In the genomic region with DNA sequence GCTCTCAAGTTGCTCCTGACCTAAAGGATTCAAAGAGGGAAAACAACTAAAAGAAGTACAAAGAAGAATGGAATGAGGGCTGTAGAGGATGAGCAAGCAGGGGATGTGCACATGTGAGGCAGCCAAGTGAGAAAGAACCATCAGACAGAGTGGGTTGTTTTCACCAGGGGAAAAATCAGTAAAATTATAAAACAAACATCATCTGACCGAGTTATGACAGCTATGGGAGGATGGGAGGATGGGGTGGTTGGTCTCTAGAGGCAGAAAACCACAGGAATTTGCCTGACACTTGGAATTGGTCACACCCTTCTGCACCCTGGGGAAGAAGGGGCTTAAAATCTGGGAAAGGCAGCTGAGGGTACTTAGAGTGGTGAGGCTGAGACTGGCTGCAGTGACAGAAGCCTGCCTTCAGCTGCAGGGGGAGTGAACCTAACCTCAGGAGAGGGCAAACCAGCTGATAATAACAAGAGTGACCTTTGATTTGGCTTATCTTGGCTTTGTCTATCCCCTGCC, we compare ENCODE assay signal across 16 cellular contexts. TPM values are rescaled to one million over a fixed set of nuclear protein-coding genes. Genes with fewer than 3 reads are reported as not detected.
DNase-seq lines count a peak whose midpoint lies in the region; ATAC-seq, FAIRE-seq and TF ChIP-seq lines count a peak whose summit lies in the region.
"Had no signal": no experiment of that assay in that cellular context is flagged by ENCODE, and none has a peak within 500 bp of the region (broad histone marks: within the 10 kb centered on the region; RNA-seq: fewer than 3 reads in every experiment).

No MANE protein-coding gene starts in this region.

- H3K4me1 ChIP-seq in keratinocyte (ENCODE audit: control insufficient read depth, extremely low read depth, insufficient read depth, low read length), result peaks cover 15% of the 10 kb centered on the region

- no peak for ATAC-seq in activated T-cell treated with anti-CD3 and anti-CD28 coated beads, Interleukin-2, amount 50 U/mL, for 4 hours

- no peak for TF ChIP-seq POLR2A in erythroblast (IDR thresholded peaks at IDR 0.05; ENCODE audit: low read length)

- CTCF ChIA-PET in AG04449 (lab: Yijun Ruan, JAX), result interaction anchor here (1.5 to 2.3 kb wide), 3 partner anchors 10 to 49 kb away, joined by 4 to 14 read pairs (median 4); a partner anchor contains a TSS

- H3K9me3 ChIP-seq in keratinocyte (ENCODE audit: control insufficient read depth, low read depth, low read length), result no peaks in the 10 kb centered on the region

- H3K9me3 Mint-ChIP-seq in activated T-cell treated with anti-CD3 and anti-CD28 coated beads, Interleukin-2, amount 50 U/mL, for 4 hours, result no peaks in the 10 kb centered on the region
- H3K9me3 Mint-ChIP-seq: central memory CD8-positive, alpha-beta T cell; T-helper 1 cell treated with Interleukin-12 subunit alpha and Interleukin-12 subunit beta and Interleukin-4 antibody, amounts not matched to agents 30 μg/mL and 1 μg/mL, for 36 hours had no signal

- no peaks in the 10 kb centered on the region for H3K36me3 ChIP-seq in keratinocyte (ENCODE audit: control insufficient read depth in 2 of 2, extremely low read depth in 1 of 2, insufficient read depth in 2 of 2, low read length in 2 of 2)

- no peak for FAIRE-seq in keratinocyte (lab: Jason Lieb, UNC)

- dilution Hi-C loops in keratinocyte (cut with MboI; ENCODE audit: extremely low pct_ligation_motif_present, low sequenced_read_pairs), result no loop called here

- no peak for TF ChIP-seq CTCF in AG04449 (IDR thresholded peaks at IDR 0.05; ENCODE audit: insufficient read depth, low read length, missing control alignments)
- TF ChIP-seq CTCF in astrocyte of the cerebellum (IDR thresholded peaks at IDR 0.05; ENCODE audit: low read depth, low read length, missing control alignments), result no peak
- TF ChIP-seq CTCF in keratinocyte (optimal IDR thresholded peaks at IDR 0.05 in 1 of 3, IDR thresholded peaks at IDR 0.05 in 1 of 3, conservative IDR thresholded peaks at IDR 0.05 in 1 of 3; ENCODE audit: extremely low read depth in 1 of 3, insufficient read depth in 2 of 3, low read length in 3 of 3), result no peak

- no peaks in the 10 kb centered on the region for H3K79me2 ChIP-seq in keratinocyte (ENCODE audit: control insufficient read depth, insufficient read depth, low read length)

- DNase-seq in AG04449 (ENCODE audit: low read depth, low spot score), result peak; percentile 72
- peak; percentile 82 for DNase-seq in HS-27A (ENCODE audit: low read depth)
- peak; percentile 54 for DNase-seq in astrocyte of the cerebellum (ENCODE audit: low read depth)
- DNase-seq in keratinocyte (ENCODE audit: low read depth, low spot score), result no peak
- no peak for DNase-seq in GDM1 (lab: John Stamatoyannopoulos, UW)
- no peak for DNase-seq in erythroblast (lab: John Stamatoyannopoulos, UW)
- no peak for DNase-seq in GM19240 (ENCODE audit: insufficient read length, low spot score)
- DNase-seq in activated T-cell treated with anti-CD3 and anti-CD28 coated beads, Interleukin-2, amount 50 U/mL, for 4 hours, result no peak
- DNase-seq: activated CD4-positive, alpha-beta T cell treated with anti-CD3 and anti-CD28 coated beads, Interleukin-2, amount 50 U/mL, for 48 hours; activated gamma-delta T cell treated with Interleukin-2 at 50 U/mL for 16 hours; NCI-H146; stimulated activated CD4-positive, alpha-beta T cell treated with anti-CD3 and anti-CD28 coated beads, Interleukin-15, amount 100 ng/mL, for 24 hours; stimulated activated CD8-positive, alpha-beta memory T cell treated with anti-CD3 and anti-CD28 coated beads, Interleukin-4, amount 100 ng/mL, for 48 hours had no signal

- H3K4me3 Mint-ChIP-seq in activated T-cell treated with anti-CD3 and anti-CD28 coated beads, Interleukin-2, amount 50 U/mL, for 4 hours, result no peak overlapping the region
- H3K4me3 Mint-ChIP-seq: B cell; central memory CD8-positive, alpha-beta T cell; T-helper 1 cell treated with Interleukin-12 subunit alpha and Interleukin-12 subunit beta and Interleukin-4 antibody, amounts not matched to agents 30 μg/mL and 1 μg/mL, for 36 hours had no signal

- H3K4me1 Mint-ChIP-seq in activated T-cell treated with anti-CD3 and anti-CD28 coated beads, Interleukin-2, amount 50 U/mL, for 4 hours (ENCODE audit: low read depth), result peaks cover 18% of the 10 kb centered on the region

- peaks cover 21% of the 10 kb centered on the region for H3K36me3 Mint-ChIP-seq in activated T-cell treated with anti-CD3 and anti-CD28 coated beads, Interleukin-2, amount 50 U/mL, for 4 hours (ENCODE audit: insufficient read depth)

- in situ Hi-C loops in astrocyte of the cerebellum (cut with HindIII; ENCODE audit: low sequenced_read_pairs), result no loop called here

- no peaks in the 10 kb centered on the region for H4K20me1 ChIP-seq in keratinocyte (ENCODE audit: control insufficient read depth, extremely low read depth, insufficient read depth, low read length)

- POLR2A ChIA-PET in AG04449 (lab: Yijun Ruan, JAX), result interaction anchor here (0.5 to 1.8 kb wide), 3 partner anchors 9 to 67 kb away, joined by 3 to 19 read pairs (median 3); a partner anchor contains a TSS

- H2AFZ ChIP-seq in keratinocyte (ENCODE audit: control insufficient read depth, low read length), result no peak overlapping the region

- peak overlapping the region; percentile 33 for H3K4me2 ChIP-seq in keratinocyte (ENCODE audit: control insufficient read depth, extremely low read depth, insufficient read depth, low read depth, low read length)

- H3K4me3 ChIP-seq in AG04449 (ENCODE audit: low read depth, low read length) (no peak overlapping the region), astrocyte of the cerebellum (ENCODE audit: low read depth, low read length) (no peak overlapping the region), keratinocyte (ENCODE audit: control insufficient read depth in 2 of 3, extremely low read depth in 1 of 3, insufficient read depth in 2 of 3, low read depth in 1 of 3, low read length in 3 of 3) (no peak overlapping the region)

- no peak overlapping the region for H3K9ac ChIP-seq in keratinocyte (ENCODE audit: control insufficient read depth, extremely low read depth, insufficient read depth, low read length)

- H3K27ac ChIP-seq in keratinocyte (ENCODE audit: control insufficient read depth, insufficient read depth, low read length), result no peak overlapping the region

- H3K9me1 ChIP-seq in keratinocyte (ENCODE audit: control insufficient read depth, extremely low read depth, insufficient read depth, low read length), result no peaks in the 10 kb centered on the region

- H3K27me3 Mint-ChIP-seq in activated T-cell treated with anti-CD3 and anti-CD28 coated beads, Interleukin-2, amount 50 U/mL, for 4 hours (ENCODE audit: low read depth), result no peaks in the 10 kb centered on the region
- H3K27me3 Mint-ChIP-seq: B cell; central memory CD8-positive, alpha-beta T cell had no signal

- no peaks in the 10 kb centered on the region for H3K27me3 ChIP-seq in keratinocyte (ENCODE audit: control insufficient read depth, extremely low read depth, insufficient read depth, low read length)

RNA-seq across cellular contexts. Expression of a gene that starts 10.1 kb away (rescaled TPM):
- polyA plus RNA-seq in keratinocyte, result 3.0 to 4.8 TPM (median 3.5 TPM) in 3 replicates
- polyA plus RNA-seq in keratinocyte (2011; ENCODE audit: low read depth), result 0.52 TPM
- polyA plus RNA-seq in keratinocyte (2011; cell fraction: cytosol; rRNA removed), result 2.6 and 3.2 TPM in 2 replicates
- 3.0 and 4.8 TPM in 2 replicates for polyA plus RNA-seq in keratinocyte (2011; cell fraction: nucleus; rRNA removed)
- polyA plus RNA-seq in keratinocyte (2012; ENCODE audit: low replicate concordance), result 0.76 and 2.4 TPM in 2 replicates
- 3.8 to 8.6 TPM (median 4.3 TPM) in 3 replicates for polyA minus RNA-seq in keratinocyte
- polyA minus RNA-seq in keratinocyte (2011; cell fraction: cytosol; rRNA and poly(A)+ RNA removed), result 3.3 TPM
- polyA minus RNA-seq in keratinocyte (2011; cell fraction: nucleus; rRNA and poly(A)+ RNA removed), result 3.0 and 6.6 TPM in 2 replicates
- total RNA-seq in activated T-cell treated with anti-CD3 and anti-CD28 coated beads, Interleukin-2, amount 50 U/mL, for 4 hours, result 10 to 100 TPM; 16.0 to 22.0 (median 17.2) TPM

Comparison
In these comparisons a context has a peak if more than half of its experiments do, and no peak if none do; other contexts are left out.
1. DNase-seq: peak in AG04449 (single experiment), HS-27A (single experiment) and astrocyte of the cerebellum (single experiment); none in keratinocyte (single experiment), GDM1 (single experiment), erythroblast (0 of 2), GM19240 (single experiment) and activated T-cell treated with anti-CD3 and anti-CD28 coated beads, Interleukin-2, amount 50 U/mL, for 4 hours (single experiment).